Comparison of ENCODE assay signal across 17 cellular contexts in the genomic region with DNA sequence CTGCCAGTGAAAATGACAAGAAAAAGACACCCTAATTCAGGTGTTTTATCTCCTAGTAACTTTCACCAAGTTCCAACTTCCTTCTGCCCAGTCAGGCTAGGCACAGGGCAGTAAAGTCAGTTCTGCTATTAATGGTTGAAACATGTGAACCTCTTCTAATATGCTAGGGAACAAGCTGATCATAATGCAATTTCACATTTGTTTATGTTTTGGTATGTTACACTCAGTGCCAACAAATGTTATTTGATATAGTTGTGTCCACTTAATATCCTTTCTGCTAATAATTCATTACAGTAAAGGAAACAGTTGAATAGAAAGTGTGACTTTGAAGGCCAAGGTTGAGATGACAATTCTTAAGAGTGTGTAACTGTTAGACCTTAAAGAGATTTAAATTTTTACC.
"Had no signal": no experiment of that assay in that cellular context is flagged by ENCODE, and none has a peak within 500 bp of the region (broad histone marks: within the 10 kb centered on the region; RNA-seq: fewer than 3 reads in every experiment).

No MANE protein-coding gene starts in this region.

- DNase-seq: dermis blood vessel endothelial cell; dorsolateral prefrontal cortex; effector CD4-positive, alpha-beta T cell; effector memory CD4-positive, alpha-beta T cell; foreskin keratinocyte; glutamatergic neuron; head of caudate nucleus; heart right ventricle; hippocampal formation; left cardiac atrium; left lung; left ventricle myocardium superior; lower lobe of right lung; midbrain; naive thymus-derived CD4-positive, alpha-beta T cell had no signal

- H3K27me3 ChIP-seq: dorsolateral prefrontal cortex, esophagus muscularis mucosa, foreskin keratinocyte, heart right ventricle, left lung had no signal

- ATAC-seq: heart right ventricle; left cardiac atrium; left lung; left ventricle myocardium superior; lower lobe of right lung; naive thymus-derived CD4-positive, alpha-beta T cell had no signal

- H3K36me3 ChIP-seq: heart right ventricle, left lung, lower lobe of right lung had no signal

- H3K27ac ChIP-seq: coronary artery, dorsolateral prefrontal cortex, foreskin keratinocyte, heart right ventricle, left lung, lower lobe of right lung had no signal

- H3K4me3 ChIP-seq: coronary artery, dorsolateral prefrontal cortex, esophagus muscularis mucosa, heart right ventricle, left lung, lower lobe of right lung had no signal
